In genomic region chr1:201662646-201663045, GRCh38 we compare ENCODE assay signal across 27 cellular contexts.
"Had no signal": no experiment of that assay in that cellular context is flagged by ENCODE, and none has a peak within 500 bp of the region (broad histone marks: within the 10 kb centered on the region; RNA-seq: fewer than 3 reads in every experiment).

No MANE protein-coding gene starts in this region.

- H3K4me1 Mint-ChIP-seq: memory B cell; naive B cell; stimulated activated naive B cell treated with anti-CD40 and anti-IgM and Interleukin-4, amounts not matched to agents 10 μg/mL and 1 μg/mL and 100 μg/mL, for 72 hours; stimulated activated naive CD8-positive, alpha-beta T cell treated with anti-CD3 and anti-CD28 coated beads, Interleukin-15, amount 100 ng/mL, for 72 hours had no signal

- H3K9me3 Mint-ChIP-seq: memory B cell; naive B cell; nephron progenitor cell; stimulated activated naive B cell treated with anti-CD40 and anti-IgM and Interleukin-4, amounts not matched to agents 10 μg/mL and 1 μg/mL and 100 μg/mL, for 72 hours; stimulated activated naive CD8-positive, alpha-beta T cell treated with anti-CD3 and anti-CD28 coated beads, Interleukin-15, amount 100 ng/mL, for 72 hours had no signal

- H3K36me3 Mint-ChIP-seq: naive B cell; stimulated activated naive B cell treated with anti-CD40 and anti-IgM and Interleukin-4, amounts not matched to agents 10 μg/mL and 1 μg/mL and 100 μg/mL, for 72 hours had no signal

- H3K27me3 ChIP-seq: gastrocnemius medialis, heart left ventricle, hepatocyte, neutrophil, right lobe of liver, suprapubic skin, transverse colon, upper lobe of right lung, uterus had no signal

- DNase-seq: dermis blood vessel endothelial cell; effector memory CD4-positive, alpha-beta T cell; gastrocnemius medialis; heart left ventricle; kidney; mucosa of descending colon; naive B cell; nephron progenitor cell; right lobe of liver; small intestine; stimulated activated CD4-positive, alpha-beta T cell treated with anti-CD3 and anti-CD28 coated beads, Interleukin-15, amount 100 ng/mL, for 24 hours; stimulated activated CD4-positive, alpha-beta T cell treated with anti-CD3 and anti-CD28 coated beads, Interleukin-2, amount 100 ng/mL, for 48 hours; stimulated activated naive B cell treated with anti-CD40 and anti-IgM and Interleukin-4, amounts not matched to agents 10 μg/mL and 1 μg/mL and 100 μg/mL, for 72 hours; stimulated activated naive CD8-positive, alpha-beta T cell treated with anti-CD3 and anti-CD28 coated beads, Interleukin-15, amount 100 ng/mL, for 72 hours; transverse colon; upper lobe of right lung; uterus had no signal

- H3K4me1 ChIP-seq: parathyroid adenoma, right lobe of liver, suprapubic skin, transverse colon, upper lobe of right lung, uterus had no signal

- H3K4me3 Mint-ChIP-seq: memory B cell; mesothelial cell of epicardium; naive B cell; nephron progenitor cell; stimulated activated naive B cell treated with anti-CD40 and anti-IgM and Interleukin-4, amounts not matched to agents 10 μg/mL and 1 μg/mL and 100 μg/mL, for 72 hours; stimulated activated naive CD8-positive, alpha-beta T cell treated with anti-CD3 and anti-CD28 coated beads, Interleukin-15, amount 100 ng/mL, for 72 hours had no signal

- ATAC-seq: gastrocnemius medialis; left lobe of liver; mucosa of descending colon; right lobe of liver; stimulated activated naive B cell treated with anti-CD40 and anti-IgM and Interleukin-4, amounts not matched to agents 10 μg/mL and 1 μg/mL and 100 μg/mL, for 72 hours; stimulated activated naive CD8-positive, alpha-beta T cell treated with anti-CD3 and anti-CD28 coated beads, Interleukin-15, amount 100 ng/mL, for 72 hours; upper lobe of right lung had no signal

- H3K9me3 ChIP-seq: gastrocnemius medialis, heart left ventricle, mucosa of descending colon, neutrophil, right lobe of liver, suprapubic skin, transverse colon, upper lobe of right lung, uterus had no signal

- H3K4me3 ChIP-seq: coronary artery, gastrocnemius medialis, heart left ventricle, hepatocyte, lung, mucosa of descending colon, right lobe of liver, suprapubic skin, transverse colon, upper lobe of right lung, uterus had no signal

- H3K36me3 ChIP-seq: gastrocnemius medialis, neutrophil, right lobe of liver, suprapubic skin, transverse colon, upper lobe of right lung, uterus had no signal

- H3K27ac Mint-ChIP-seq: memory B cell; mesothelial cell of epicardium; naive B cell; nephron progenitor cell; progenitor cell of endocrine pancreas; stimulated activated naive B cell treated with anti-CD40 and anti-IgM and Interleukin-4, amounts not matched to agents 10 μg/mL and 1 μg/mL and 100 μg/mL, for 72 hours; stimulated activated naive CD8-positive, alpha-beta T cell treated with anti-CD3 and anti-CD28 coated beads, Interleukin-15, amount 100 ng/mL, for 72 hours had no signal
